In the genomic region with DNA sequence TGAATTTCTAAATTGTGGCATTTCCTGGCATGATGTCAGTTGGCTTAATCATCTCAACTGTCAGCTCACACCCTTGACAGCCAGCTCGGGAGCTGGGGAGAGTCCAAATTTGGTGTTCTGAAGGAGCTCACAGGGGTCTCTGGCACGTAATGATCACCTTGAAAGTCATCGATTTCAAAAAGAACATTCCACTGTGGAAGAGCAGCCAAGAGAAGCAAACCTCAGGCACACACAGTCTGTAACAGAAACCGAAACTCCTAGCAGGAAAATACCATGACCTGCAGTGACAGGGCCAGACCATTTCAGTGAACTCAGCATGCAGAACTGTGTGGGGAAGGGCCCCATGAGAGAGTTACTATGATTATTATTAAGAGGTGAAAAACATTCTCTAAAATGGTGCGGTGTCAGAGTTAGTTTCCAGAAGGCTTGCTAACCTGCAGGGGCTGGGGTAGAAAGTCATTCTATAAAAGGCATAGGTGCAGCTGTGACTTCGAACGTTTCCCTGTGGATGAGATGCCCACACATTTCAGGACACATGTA, we compare ENCODE assay signal across 8 cellular contexts. TPM values are rescaled to one million over a fixed set of nuclear protein-coding genes. Genes with fewer than 3 reads are reported as not detected.
DNase-seq lines count a peak whose midpoint lies in the region; ATAC-seq and TF ChIP-seq lines count a peak whose summit lies in the region.

No MANE protein-coding gene starts in this region.

- H3K4me1 Mint-ChIP-seq in HFFc6 (ENCODE audit: low read depth) = peaks cover 73% of the 10 kb centered on the region
- H3K4me1 Mint-ChIP-seq in activated naive CD8-positive, alpha-beta T cell treated with anti-CD3 and anti-CD28 coated beads, Interleukin-2, amount 10 ng/mL, durations not matched to agents 7 days and 5 days = peaks cover 75% of the 10 kb centered on the region

- H3K4me3 Mint-ChIP-seq in HFFc6 = peak overlapping the region; percentile 83
- H3K4me3 Mint-ChIP-seq in activated naive CD8-positive, alpha-beta T cell treated with anti-CD3 and anti-CD28 coated beads, Interleukin-2, amount 10 ng/mL, durations not matched to agents 7 days and 5 days = peak overlapping the region; percentile 81

- POLR2A ChIA-PET in activated naive CD8-positive, alpha-beta T cell treated with anti-CD3 and anti-CD28 coated beads, Interleukin-2, amount 10 ng/mL, durations not matched to agents 7 days and 5 days (lab: Charles Lee) = interaction anchor here (1.0 to 8.8 kb wide), 10 partner anchors 16 to 317 kb away, joined by 3 to 533 read pairs (median 10); partner anchors contain the start of gene KLF6

- H3K36me3 Mint-ChIP-seq in HFFc6 (ENCODE audit: low read depth) = no peaks in the 10 kb centered on the region
- peaks cover 8% of the 10 kb centered on the region for H3K36me3 Mint-ChIP-seq in activated naive CD8-positive, alpha-beta T cell treated with anti-CD3 and anti-CD28 coated beads, Interleukin-2, amount 10 ng/mL, durations not matched to agents 7 days and 5 days

- H3K9me3 Mint-ChIP-seq in HFFc6 = no peaks in the 10 kb centered on the region
- H3K9me3 Mint-ChIP-seq in activated naive CD8-positive, alpha-beta T cell treated with anti-CD3 and anti-CD28 coated beads, Interleukin-2, amount 10 ng/mL, durations not matched to agents 7 days and 5 days = no peaks in the 10 kb centered on the region

- no peak for TF ChIP-seq CTCF in HFFc6 (IDR thresholded peaks at IDR 0.05)

- ATAC-seq in GM18498 (IDR thresholded peaks at IDR 0.05; ENCODE audit: unreplicated experiment) = peak; percentile 80
- ATAC-seq in activated naive CD8-positive, alpha-beta T cell treated with anti-CD3 and anti-CD28 coated beads, Interleukin-2, amount 10 ng/mL, durations not matched to agents 7 days and 5 days (ENCODE audit: low read depth) = peak; percentile 41
- peak; percentile 74 for ATAC-seq in stimulated activated naive CD8-positive, alpha-beta T cell treated with anti-CD3 and anti-CD28 coated beads, Interleukin-15, Interleukin-2, amounts not matched to agents 100 U/mL and 50 U/mL, for 24 hours

- H3K27me3 Mint-ChIP-seq in HFFc6 (ENCODE audit: insufficient read depth) = peaks cover 3% of the 10 kb centered on the region
- H3K27me3 Mint-ChIP-seq in activated naive CD8-positive, alpha-beta T cell treated with anti-CD3 and anti-CD28 coated beads, Interleukin-2, amount 10 ng/mL, durations not matched to agents 7 days and 5 days = no peaks in the 10 kb centered on the region

- peak overlapping the region; percentile 90 for H3K27ac Mint-ChIP-seq in HFFc6
- H3K27ac Mint-ChIP-seq in activated naive CD8-positive, alpha-beta T cell treated with anti-CD3 and anti-CD28 coated beads, Interleukin-2, amount 10 ng/mL, durations not matched to agents 7 days and 5 days = peak overlapping the region; percentile 97

- DNase-seq in HFFc6 (no peak), NCI-H446 treated with DMSO at 0.1 percent for 48 hours (lab: John Stamatoyannopoulos, UW) (peak; percentile 13), iris pigment epithelial cell (ENCODE audit: low read depth) (peak; percentile 90), hippocampal formation (lab: John Stamatoyannopoulos, UW) (no peak), 8988T (no peak)
- no peak for DNase-seq in activated naive CD8-positive, alpha-beta T cell treated with anti-CD3 and anti-CD28 coated beads, Interleukin-2, amount 10 ng/mL, durations not matched to agents 7 days and 5 days
- DNase-seq in stimulated activated naive CD8-positive, alpha-beta T cell treated with anti-CD3 and anti-CD28 coated beads, Interleukin-15, Interleukin-2, amounts not matched to agents 100 U/mL and 50 U/mL, for 24 hours = peak; percentile 46

RNA-seq across cellular contexts. Expression of gene KLF6, which starts 26.4 kb away (rescaled TPM):
- 100 to 1,000 TPM; 114 to 154 (median 142) TPM for total RNA-seq in HFFc6 (2021; fragmentation: NEBNext Ultra II Directional; extraction: Animal tissue kit (Norgen Biotek cat#: 25700))
- total RNA-seq in activated naive CD8-positive, alpha-beta T cell treated with anti-CD3 and anti-CD28 coated beads, Interleukin-2, amount 10 ng/mL, durations not matched to agents 7 days and 5 days = 100 to 1,000 TPM; 350 to 352 TPM

Comparison
In these comparisons a context has a peak if more than half of its experiments do, and no peak if none do; other contexts are left out.
1. DNase-seq: peak in NCI-H446 treated with DMSO at 0.1 percent for 48 hours (single experiment), iris pigment epithelial cell (single experiment) and stimulated activated naive CD8-positive, alpha-beta T cell treated with anti-CD3 and anti-CD28 coated beads, Interleukin-15, Interleukin-2, amounts not matched to agents 100 U/mL and 50 U/mL, for 24 hours (single experiment); none in HFFc6 (single experiment), activated naive CD8-positive, alpha-beta T cell treated with anti-CD3 and anti-CD28 coated beads, Interleukin-2, amount 10 ng/mL, durations not matched to agents 7 days and 5 days (single experiment), hippocampal formation (0 of 2) and 8988T (single experiment).
2. Peak in every context shown above with its lines, with median percentiles within 50 percentile points of each other: ATAC-seq.